ENCODE assay signal across 8 cellular contexts in the genomic region with DNA sequence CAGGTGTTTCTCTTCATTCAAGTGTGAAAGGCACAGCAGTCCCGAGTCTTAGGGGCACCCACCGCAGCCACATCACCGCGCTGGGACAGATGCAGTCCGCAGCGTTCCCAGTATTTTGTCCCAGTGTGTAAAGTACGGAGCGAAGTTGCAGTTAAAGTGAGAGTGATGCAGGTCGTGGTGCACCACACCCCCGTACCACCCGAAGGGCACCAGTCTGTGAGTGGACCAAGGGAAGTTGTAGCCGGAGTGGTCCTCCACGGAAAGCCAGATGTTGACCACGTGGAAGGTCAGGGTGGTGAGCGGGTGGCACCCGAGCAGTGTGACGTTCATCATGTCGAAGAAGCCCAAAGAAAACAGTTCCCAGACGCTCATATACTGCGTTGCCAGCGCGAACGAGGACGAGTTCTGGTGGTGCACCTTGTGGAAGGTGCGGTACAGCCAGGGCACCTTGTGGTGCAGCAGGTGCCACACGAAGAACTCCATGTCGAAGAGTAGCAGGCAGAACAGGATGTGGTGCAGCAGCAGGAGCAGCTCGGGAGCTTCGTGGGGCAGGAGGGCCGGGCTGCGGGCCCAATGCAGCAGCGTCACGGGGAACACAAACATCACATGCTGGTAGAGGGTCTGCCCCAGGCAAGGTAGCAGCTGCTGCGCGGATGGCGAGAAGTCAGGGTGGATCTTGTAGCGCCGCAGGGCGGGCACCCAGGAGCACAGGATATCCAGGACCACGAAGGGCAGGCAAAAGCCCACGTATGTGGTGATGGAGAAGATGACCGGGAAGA. TPM values are rescaled to one million over a fixed set of nuclear protein-coding genes. Genes with fewer than 3 reads are reported as not detected.
DNase-seq lines count a peak whose midpoint lies in the region; ATAC-seq and TF ChIP-seq lines count a peak whose summit lies in the region.

No MANE protein-coding gene starts in this region.

- H3K9me3 ChIP-seq in GM23248 (ENCODE audit: low read depth), result no peaks in the 10 kb centered on the region

- H3K4me3 Mint-ChIP-seq in naive B cell, result peak overlapping the region; percentile 74 to 94 (median 90)

- peaks cover 42% of the 10 kb centered on the region for H3F3A ChIP-seq in GM23248 (ENCODE audit: insufficient read depth)

- no peaks in the 10 kb centered on the region for H3K27me3 ChIP-seq in GM23248 (replicated peaks; ENCODE audit: insufficient read depth)

- WGBS in GM23248 (ENCODE audit: low coverage in 1 of 2, low lambda C conversion rate in 2 of 2, missing lambda C conversion rate in 2 of 2), 2 experiments, result 2 to 3% methylated on average over 42 of the region's 42 CpGs
- 19% methylated on average over 42 of the region's 42 CpGs for WGBS in urinary bladder

- H3K4me3 ChIP-seq in GM23248, result peak overlapping the region; percentile 75
- peak overlapping the region; percentile 45 for H3K4me3 ChIP-seq in epithelial cell of esophagus (ENCODE audit: low read length)
- H3K4me3 ChIP-seq in urinary bladder (ENCODE audit: low read depth, low read length), result peak overlapping the region; percentile 40

- H4K20me1 ChIP-seq in GM23248 (ENCODE audit: insufficient read depth), result no peaks in the 10 kb centered on the region

- peak overlapping the region; percentile 62 for H3K27ac ChIP-seq in GM23248
- peak overlapping the region; percentile 11 for H3K27ac ChIP-seq in urinary bladder (ENCODE audit: low read depth)

- H3K9me2 ChIP-seq in GM23248 (ENCODE audit: insufficient read depth), result no peaks in the 10 kb centered on the region

- DNase-seq in A172 (ENCODE audit: low spot score), result peak; percentile 3
- peak; percentile 66 for DNase-seq in GM23248
- DNase-seq in activated CD4-positive, alpha-beta T cell treated with anti-CD3 and anti-CD28 coated beads for 48 hours, result peak; percentile 29
- DNase-seq in epithelial cell of esophagus (ENCODE audit: low read depth), result peak; percentile 8
- DNase-seq in naive B cell, result peak; percentile 37
- no peak for DNase-seq in HuH-7 (ENCODE audit: low spot score)
- DNase-seq in RPMI8226, result no peak

- TF ChIP-seq CTCF in epithelial cell of esophagus (IDR thresholded peaks at IDR 0.05; ENCODE audit: insufficient read depth, low read depth, low read length, missing control alignments), result no peak

- in situ Hi-C loops in GM23248 (cut with MboI), result no loop called here

- H3K9me3 Mint-ChIP-seq in naive B cell, result no peaks in the 10 kb centered on the region

- H3K27ac Mint-ChIP-seq in naive B cell, result peak overlapping the region in 5 of 6 donors; percentile 39 to 87 (median 77)

- H3K27me3 Mint-ChIP-seq in naive B cell, result peaks cover 42 to 50% (median 43%) of the 10 kb centered on the region in 3 donors

- ATAC-seq in naive B cell (ENCODE audit: low read depth in 2 of 2), result peak; percentile 72 to 73

- peak overlapping the region; percentile 67 for H3K9ac ChIP-seq in GM23248

- H2AFZ ChIP-seq in GM23248, result peak overlapping the region; percentile 83

- H3K36me3 Mint-ChIP-seq in naive B cell, result no peaks in the 10 kb centered on the region

- H3K36me3 ChIP-seq in GM23248 (ENCODE audit: low read depth), result no peaks in the 10 kb centered on the region
- H3K36me3 ChIP-seq in urinary bladder (ENCODE audit: insufficient read depth), result no peaks in the 10 kb centered on the region

- H3K4me1 Mint-ChIP-seq in naive B cell, result peaks cover 16 to 28% (median 27%) of the 10 kb centered on the region in 3 donors

- H3K79me2 ChIP-seq in GM23248 (ENCODE audit: insufficient read depth), result no peaks in the 10 kb centered on the region

- H3K4me2 ChIP-seq in GM23248 (ENCODE audit: unreplicated experiment), result peak overlapping the region; percentile 86

- H3K4me1 ChIP-seq in GM23248 (ENCODE audit: insufficient read depth), result peaks cover 34% of the 10 kb centered on the region
- H3K4me1 ChIP-seq in urinary bladder (ENCODE audit: insufficient read depth), result no peaks in the 10 kb centered on the region

RNA-seq across cellular contexts. Expression of gene CH25H, which starts 0.5 kb away (rescaled TPM):
- total RNA-seq in A172 (2014; rRNA removed; shearing (Covaris generic)), result 0.09 TPM in 1 of 2 replicates, not detected in the other
- total RNA-seq in GM23248 (2014; rRNA removed; shearing (Covaris generic)), result 25.2 and 34.9 TPM in 2 replicates
- polyA plus RNA-seq in GM23248 (2016; fragmentation: Nextera tagmentation; extraction: Ambion mirVana) (16.1 and 18.0 TPM in 2 replicates), naive B cell (ENCODE audit: low read depth in 6 of 6) (1 to 10 TPM in 1 of 6 donors, under 1 TPM in 3, not detected in 2; 0.24 to 1.1 (median 0.95) TPM), urinary bladder (3.8 TPM)
- 1.1 TPM for total RNA-seq in urinary bladder

RNA-seq across cellular contexts. Expression of gene LIPA, which starts 45.0 kb away (rescaled TPM):
- 92.1 and 113 TPM in 2 replicates for total RNA-seq in A172 (2014; rRNA removed; shearing (Covaris generic))
- total RNA-seq in GM23248 (2014; rRNA removed; shearing (Covaris generic)), result 109 and 113 TPM in 2 replicates
- polyA plus RNA-seq in GM23248 (2016; fragmentation: Nextera tagmentation; extraction: Ambion mirVana), result 134 and 137 TPM in 2 replicates
- polyA plus RNA-seq in naive B cell (ENCODE audit: low read depth in 6 of 6), result 100 to 1,000 TPM; 134 to 178 (median 159) TPM
- 63.0 TPM for total RNA-seq in urinary bladder
- 49.1 TPM for polyA plus RNA-seq in urinary bladder

Comparison
In these comparisons a context has a peak if more than half of its experiments do, and no peak if none do; other contexts are left out.
1. DNase-seq: peak in A172 (single experiment), GM23248 (single experiment), activated CD4-positive, alpha-beta T cell treated with anti-CD3 and anti-CD28 coated beads for 48 hours (single experiment), epithelial cell of esophagus (single experiment) and naive B cell (single experiment); none in HuH-7 (single experiment) and RPMI8226 (single experiment).
2. RNA of gene CH25H, which starts 0.5 kb away (total RNA-seq): 25.2 to 34.9 TPM in GM23248; 1.1 TPM in urinary bladder (single experiment) and 0.09 TPM in A172; every median in the first group is over 10 times any median in the second.
3. Peak in every context shown above with its lines, with median percentiles within 50 percentile points of each other: H3K4me3 ChIP-seq.